ENCODE assay signal across 8 cellular contexts in genomic region chrX:102863735-102864134, GRCh38.
DNase-seq lines count a peak whose midpoint lies in the region; ATAC-seq and TF ChIP-seq lines count a peak whose summit lies in the region.

No MANE protein-coding gene starts in this region.

- H3K4me3 ChIP-seq in endodermal cell (ENCODE audit: low read length), result no peak overlapping the region

- DNase-seq in D341Med (ENCODE audit: low spot score), result peak; percentile 66
- peak; percentile 47 for DNase-seq in GM20000 (ENCODE audit: low spot score)
- DNase-seq in NCI-H82 (lab: John Stamatoyannopoulos, UW), result peak; percentile 83
- DNase-seq in activated CD8-positive, alpha-beta memory T cell treated with anti-CD3 and anti-CD28 coated beads for 1 hour (ENCODE audit: extremely low read depth in 1 of 2, low read depth in 1 of 2), result peak; percentile 45 to 60
- peak; percentile 95 for DNase-seq in endodermal cell
- DNase-seq in mucosa of gallbladder (ENCODE audit: low spot score), result peak; percentile 87
- DNase-seq in stimulated activated CD8-positive, alpha-beta memory T cell treated with anti-CD3 and anti-CD28 coated beads, Interleukin-4, amount 100 ng/mL, for 48 hours, result peak; percentile 89

- no peaks in the 10 kb centered on the region for H3K4me1 ChIP-seq in endodermal cell (ENCODE audit: control insufficient read depth, insufficient read depth, low read length)

- no peak overlapping the region for H3K27ac Mint-ChIP-seq in endodermal cell

- no peak overlapping the region for H3K9ac ChIP-seq in endodermal cell (ENCODE audit: extremely low read depth, low read length, poor library complexity, severe bottlenecking)

- no peaks in the 10 kb centered on the region for H3K27me3 ChIP-seq in endodermal cell (ENCODE audit: control insufficient read depth, insufficient read depth, low read length, poor library complexity, severe bottlenecking)

- H3K27me3 Mint-ChIP-seq in endodermal cell (ENCODE audit: insufficient read depth), result no peaks in the 10 kb centered on the region

- no peak overlapping the region for H3K4me3 Mint-ChIP-seq in endodermal cell

- peaks cover 22% of the 10 kb centered on the region for H3K36me3 Mint-ChIP-seq in endodermal cell (ENCODE audit: low read depth)

- H3K36me3 ChIP-seq in endodermal cell (ENCODE audit: control insufficient read depth, insufficient read depth, low read length), result peaks cover 12% of the 10 kb centered on the region

- peak; percentile 90 for ATAC-seq in HG03575 (IDR thresholded peaks at IDR 0.05; ENCODE audit: extremely low read depth, insufficient number of reproducible peaks, low FRiP score, unreplicated experiment)

- WGBS in endodermal cell (ENCODE audit: insufficient coverage in 1 of 2, insufficient read length in 1 of 2), 2 experiments, result 7% methylated on average over 4 of the region's 4 CpGs; no CpG with 5 or more reads in 1 of the 2 experiments

- TF ChIP-seq CTCF in GM20000 (IDR thresholded peaks at IDR 0.05; ENCODE audit: extremely low read depth, missing control alignments) (peak; percentile 41), endodermal cell (conservative IDR thresholded peaks at IDR 0.05) (peak; percentile 87)

- H3K4me1 Mint-ChIP-seq in endodermal cell, result no peaks in the 10 kb centered on the region

- H3K9me3 ChIP-seq in endodermal cell (ENCODE audit: control insufficient read depth, low read length), result no peaks in the 10 kb centered on the region

- peaks cover 55% of the 10 kb centered on the region for H3K9me3 Mint-ChIP-seq in endodermal cell

- H3K27ac ChIP-seq in endodermal cell (ENCODE audit: low read depth, low read length), result no peak overlapping the region
